Comparison of ENCODE assay signal across 1 cellular context in the genomic region with DNA sequence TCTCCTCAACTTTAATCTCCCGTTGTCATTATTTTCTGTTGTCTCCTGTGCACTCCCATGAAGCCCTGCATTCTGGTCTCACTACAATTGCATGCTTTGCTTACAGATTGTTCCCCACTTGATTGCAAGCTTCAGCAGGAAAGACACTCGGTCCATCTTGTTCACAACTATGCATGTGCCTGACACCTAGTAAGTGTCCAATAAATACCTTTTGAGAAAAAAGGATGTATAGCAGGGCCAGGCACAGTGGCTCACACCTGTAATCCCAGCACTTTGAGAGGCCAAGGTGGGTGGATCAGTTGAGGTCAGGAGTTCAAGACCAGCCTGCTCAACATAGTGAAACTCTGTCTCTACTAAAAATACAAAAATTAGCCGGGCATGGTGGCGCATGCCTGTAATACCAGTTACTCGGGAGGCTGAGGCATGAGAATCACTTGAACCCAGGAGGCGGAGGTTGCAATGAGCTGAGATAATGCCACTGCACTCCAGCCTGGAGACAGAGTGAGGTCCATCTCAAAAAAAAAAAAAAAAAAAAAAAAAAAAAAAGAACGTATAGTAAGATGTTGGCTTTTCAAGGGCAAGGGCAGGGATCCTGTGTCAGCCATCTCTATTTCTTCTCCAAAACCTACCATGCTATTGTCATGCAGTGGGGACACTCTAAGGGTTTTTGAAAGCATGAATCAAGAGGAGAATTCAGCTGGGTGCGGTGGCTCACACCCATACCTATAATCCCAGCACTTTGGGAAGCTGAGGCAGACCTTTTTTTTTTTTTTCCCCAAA.
TF ChIP-seq lines count a peak whose summit lies in the region.

No MANE protein-coding gene starts in this region.

TF ChIP-seq in H1, 55 proteins besides CTCF, POLR2A, EP300 and RAD21:
- TF ChIP-seq, protein P1, sequence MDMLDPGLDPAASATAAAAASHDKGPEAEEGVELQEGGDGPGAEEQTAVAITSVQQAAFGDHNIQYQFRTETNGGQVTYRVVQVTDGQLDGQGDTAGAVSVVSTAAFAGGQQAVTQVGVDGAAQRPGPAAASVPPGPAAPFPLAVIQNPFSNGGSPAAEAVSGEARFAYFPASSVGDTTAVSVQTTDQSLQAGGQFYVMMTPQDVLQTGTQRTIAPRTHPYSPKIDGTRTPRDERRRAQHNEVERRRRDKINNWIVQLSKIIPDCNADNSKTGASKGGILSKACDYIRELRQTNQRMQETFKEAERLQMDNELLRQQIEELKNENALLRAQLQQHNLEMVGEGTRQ (IDR thresholded peaks at IDR 0.05; ENCODE audit: low read length) = no peak
- no peak for TF ChIP-seq POLR2AphosphoS5 (IDR thresholded peaks at IDR 0.05; ENCODE audit: low read depth, low read length)
- TF ChIP-seq, protein P2, sequence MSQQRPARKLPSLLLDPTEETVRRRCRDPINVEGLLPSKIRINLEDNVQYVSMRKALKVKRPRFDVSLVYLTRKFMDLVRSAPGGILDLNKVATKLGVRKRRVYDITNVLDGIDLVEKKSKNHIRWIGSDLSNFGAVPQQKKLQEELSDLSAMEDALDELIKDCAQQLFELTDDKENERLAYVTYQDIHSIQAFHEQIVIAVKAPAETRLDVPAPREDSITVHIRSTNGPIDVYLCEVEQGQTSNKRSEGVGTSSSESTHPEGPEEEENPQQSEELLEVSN (IDR thresholded peaks at IDR 0.05) = no peak
